In the genomic region with DNA sequence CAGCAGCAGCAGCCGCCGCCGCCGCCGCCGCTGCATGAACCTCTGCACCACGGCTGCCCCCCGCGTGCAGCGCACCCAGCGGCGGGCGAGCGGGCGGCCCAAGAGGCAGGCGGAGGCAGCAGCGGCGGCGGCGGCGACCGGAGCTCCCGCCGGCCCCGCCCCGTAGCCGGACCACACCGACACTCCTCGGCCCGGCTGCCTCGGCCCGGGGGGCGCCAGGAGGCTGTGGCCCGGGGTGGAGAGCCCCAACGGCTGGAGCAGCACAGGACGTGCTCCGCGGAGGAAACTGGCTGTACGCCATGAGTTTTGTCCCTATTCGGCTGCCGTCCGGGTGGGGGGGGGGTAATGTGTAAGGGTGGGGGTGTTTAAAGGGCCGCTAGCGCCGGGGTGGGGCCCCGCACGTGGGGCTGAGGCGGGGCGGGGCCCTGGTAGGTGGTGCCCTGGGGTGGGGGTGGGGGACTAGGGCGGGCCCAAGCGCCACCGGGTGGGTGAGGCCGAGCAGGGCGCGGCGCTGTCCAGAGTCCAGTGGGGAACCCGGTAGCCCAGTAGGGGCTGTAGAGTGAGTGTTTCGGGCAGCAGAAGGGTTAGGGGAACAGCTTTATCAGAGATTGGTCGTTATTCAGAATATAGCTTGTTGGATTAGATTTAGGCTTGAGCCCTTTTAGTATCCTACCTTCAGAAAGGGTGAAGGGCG, we compare ENCODE assay signal across 8 cellular contexts. TPM values are rescaled to one million over a fixed set of nuclear protein-coding genes. Genes with fewer than 3 reads are reported as not detected.
A peak's percentile ranks its signal among the peaks of the same experiment; 100 is the strongest.
DNase-seq lines count a peak whose midpoint lies in the region; ATAC-seq and TF ChIP-seq lines count a peak whose summit lies in the region.

TSS of gene FAM78B (minus strand) at position 301 of the 694 bp plus-strand sequence. CDS start 753 bp downstream, outside the sequence.

- POLR2A ChIA-PET in activated CD4-positive, alpha-beta T cell treated with anti-CD3 and anti-CD28 coated beads, Interleukin-2, amount 10 ng/mL, durations not matched to agents 7 days and 5 days (lab: Charles Lee) = no interaction called here

- peak within 1 kb of the TSS; percentile 53 to 82 (median 72) for H3K4me3 ChIP-seq in dorsolateral prefrontal cortex
- H3K4me3 ChIP-seq in liver (ENCODE audit: low read depth in 1 of 3, low read length in 3 of 3) = peak within 1 kb of the TSS; percentile 76 to 93 (median 93)

- H3K4me1 ChIP-seq in liver (ENCODE audit: control insufficient read depth in 4 of 4, insufficient read depth in 4 of 4, low read length in 3 of 4) = peaks cover 8 to 26% (median 17%) of the 10 kb centered on the region in 4 donors

- no peaks in the 10 kb centered on the region for H3K36me3 Mint-ChIP-seq in activated CD4-positive, alpha-beta T cell treated with anti-CD3 and anti-CD28 coated beads, Interleukin-2, amount 10 ng/mL, durations not matched to agents 7 days and 5 days (ENCODE audit: low read depth)

- WGBS in liver = 1% methylated on average over 60 of the region's 60 CpGs

- CTCF ChIA-PET in activated CD4-positive, alpha-beta T cell treated with anti-CD3 and anti-CD28 coated beads, Interleukin-2, amount 10 ng/mL, durations not matched to agents 7 days and 5 days (lab: Charles Lee) = interaction anchor here (1.2 kb wide), 1 partner anchor 10 kb away, joined by 3 read pairs; no protein-coding TSS in a partner anchor

- peaks cover 0 to 3% (median 0%) of the 10 kb centered on the region in 45 donors for H3K27me3 ChIP-seq in dorsolateral prefrontal cortex
- no peaks in the 10 kb centered on the region for H3K27me3 ChIP-seq in liver (ENCODE audit: control insufficient read depth in 4 of 4, insufficient read depth in 4 of 4, low read length in 3 of 4)

- no peak within 1 kb of the TSS for H3K27ac Mint-ChIP-seq in activated CD4-positive, alpha-beta T cell treated with anti-CD3 and anti-CD28 coated beads, Interleukin-2, amount 10 ng/mL, durations not matched to agents 7 days and 5 days

- intact Hi-C loops in dorsolateral prefrontal cortex (cut with DNase I) = loop anchor here (5.0 to 10.0 kb wide), 2 partner anchors 232 to 240 kb away; no protein-coding TSS in a partner anchor

- H3K27me3 Mint-ChIP-seq in activated CD4-positive, alpha-beta T cell treated with anti-CD3 and anti-CD28 coated beads, Interleukin-2, amount 10 ng/mL, durations not matched to agents 7 days and 5 days = peaks cover 58% of the 10 kb centered on the region

- peak within 1 kb of the TSS; percentile 68 for H3K4me3 Mint-ChIP-seq in activated CD4-positive, alpha-beta T cell treated with anti-CD3 and anti-CD28 coated beads, Interleukin-2, amount 10 ng/mL, durations not matched to agents 7 days and 5 days

- H3K27ac ChIP-seq in dorsolateral prefrontal cortex = peak within 1 kb of the TSS in 45 of 59 donors; percentile 15 to 82 (median 60)
- H3K27ac ChIP-seq in liver (ENCODE audit: low read depth in 1 of 2, low read length in 2 of 2) = no peak within 1 kb of the TSS

- DNase-seq in SKM-1 (lab: John Stamatoyannopoulos, UW; ENCODE audit: unreplicated experiment) (peak; percentile 18), SKM-1 treated with dmso at 0.1 percent for 144 hours (lab: John Stamatoyannopoulos, UW; ENCODE audit: unreplicated experiment) (no peak), NCI-H345 (lab: John Stamatoyannopoulos, UW) (peak; percentile 72), dorsolateral prefrontal cortex (peak; percentile 48 to 73 (median 60))
- peak; percentile 56 for DNase-seq in activated CD4-positive, alpha-beta T cell treated with anti-CD3 and anti-CD28 coated beads, Interleukin-2, amount 10 ng/mL, durations not matched to agents 7 days and 5 days
- DNase-seq in stimulated activated CD4-positive, alpha-beta T cell treated with anti-CD3 and anti-CD28 coated beads, Interleukin-4, amount 100 ng/mL, for 4 hours = peak; percentile 41 to 57

- H3K9me3 Mint-ChIP-seq in activated CD4-positive, alpha-beta T cell treated with anti-CD3 and anti-CD28 coated beads, Interleukin-2, amount 10 ng/mL, durations not matched to agents 7 days and 5 days = no peaks in the 10 kb centered on the region

- peak in 12 of 56 donors; percentile 4 to 38 (median 16) for TF ChIP-seq CTCF in dorsolateral prefrontal cortex (IDR thresholded peaks at IDR 0.05 in 54 of 56, conservative IDR thresholded peaks at IDR 0.05 in 2 of 56; ENCODE audit: low read depth in 1 of 56, partially characterized antibody in 56 of 56)
- no peak for TF ChIP-seq CTCF in liver (IDR thresholded peaks at IDR 0.05; ENCODE audit: low read depth, low read length, missing input control)

- peak within 1 kb of the TSS; percentile 1 to 81 for H3K9ac ChIP-seq in liver (ENCODE audit: low read depth in 1 of 2, low read length in 2 of 2)

- ATAC-seq in HG02938 (IDR thresholded peaks at IDR 0.05; ENCODE audit: unreplicated experiment) = peak; percentile 28

- no peak for TF ChIP-seq RAD21 in liver (IDR thresholded peaks at IDR 0.05)

- H3K36me3 ChIP-seq in liver (ENCODE audit: control insufficient read depth in 4 of 4, insufficient read depth in 3 of 4, low read depth in 1 of 4, low read length in 3 of 4) = no peaks in the 10 kb centered on the region

- H3K4me1 Mint-ChIP-seq in activated CD4-positive, alpha-beta T cell treated with anti-CD3 and anti-CD28 coated beads, Interleukin-2, amount 10 ng/mL, durations not matched to agents 7 days and 5 days = peaks cover 20% of the 10 kb centered on the region

- H3K9me3 ChIP-seq in liver (ENCODE audit: control insufficient read depth in 4 of 4, low read length in 3 of 4) = no peaks in the 10 kb centered on the region

TF ChIP-seq in liver, 16 proteins besides CTCF, POLR2A, EP300 and RAD21:
- TF ChIP-seq, protein P1, sequence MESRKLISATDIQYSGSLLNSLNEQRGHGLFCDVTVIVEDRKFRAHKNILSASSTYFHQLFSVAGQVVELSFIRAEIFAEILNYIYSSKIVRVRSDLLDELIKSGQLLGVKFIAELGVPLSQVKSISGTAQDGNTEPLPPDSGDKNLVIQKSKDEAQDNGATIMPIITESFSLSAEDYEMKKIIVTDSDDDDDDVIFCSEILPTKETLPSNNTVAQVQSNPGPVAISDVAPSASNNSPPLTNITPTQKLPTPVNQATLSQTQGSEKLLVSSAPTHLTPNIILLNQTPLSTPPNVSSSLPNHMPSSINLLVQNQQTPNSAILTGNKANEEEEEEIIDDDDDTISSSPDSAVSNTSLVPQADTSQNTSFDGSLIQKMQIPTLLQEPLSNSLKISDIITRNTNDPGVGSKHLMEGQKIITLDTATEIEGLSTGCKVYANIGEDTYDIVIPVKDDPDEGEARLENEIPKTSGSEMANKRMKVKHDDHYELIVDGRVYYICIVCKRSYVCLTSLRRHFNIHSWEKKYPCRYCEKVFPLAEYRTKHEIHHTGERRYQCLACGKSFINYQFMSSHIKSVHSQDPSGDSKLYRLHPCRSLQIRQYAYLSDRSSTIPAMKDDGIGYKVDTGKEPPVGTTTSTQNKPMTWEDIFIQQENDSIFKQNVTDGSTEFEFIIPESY (IDR thresholded peaks at IDR 0.05) = no peak
- TF ChIP-seq, protein P2, sequence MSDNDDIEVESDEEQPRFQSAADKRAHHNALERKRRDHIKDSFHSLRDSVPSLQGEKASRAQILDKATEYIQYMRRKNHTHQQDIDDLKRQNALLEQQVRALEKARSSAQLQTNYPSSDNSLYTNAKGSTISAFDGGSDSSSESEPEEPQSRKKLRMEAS (IDR thresholded peaks at IDR 0.05) = no peak
- TF ChIP-seq GABPA (IDR thresholded peaks at IDR 0.05 in 1 of 2, conservative IDR thresholded peaks at IDR 0.05 in 1 of 2) (no peak), FOXA2 (IDR thresholded peaks at IDR 0.05) (no peak), REST (IDR thresholded peaks at IDR 0.05) (peak; percentile 69), JUND (IDR thresholded peaks at IDR 0.05) (no peak), HNF4A (conservative IDR thresholded peaks at IDR 0.05) (peak; percentile 53 to 58), RXRA (IDR thresholded peaks at IDR 0.05) (no peak), FOXA1 (IDR thresholded peaks at IDR 0.05) (no peak)
TF ChIP-seq in liver: peak in this region for 2.

RNA-seq across cellular contexts. Expression of gene FAM78B, which starts in this region (rescaled TPM):
- total RNA-seq in activated CD4-positive, alpha-beta T cell treated with anti-CD3 and anti-CD28 coated beads, Interleukin-2, amount 10 ng/mL, durations not matched to agents 7 days and 5 days = under 1 TPM; 0.17 to 0.35 TPM
- total RNA-seq in dorsolateral prefrontal cortex (10 to 100 TPM in 118 of 120 experiments, 1 to 10 TPM in 2; 4.2 to 30.5 (median 19.3) TPM), liver (under 1 TPM; 0.14 to 0.92 TPM)
- polyA plus RNA-seq in liver = under 1 TPM; 0.17 to 0.81 TPM

Comparison
In these comparisons a context has a peak if more than half of its experiments do, and no peak if none do; other contexts are left out.
1. Peak in DNase-seq in activated CD4-positive, alpha-beta T cell treated with anti-CD3 and anti-CD28 coated beads, Interleukin-2, amount 10 ng/mL, durations not matched to agents 7 days and 5 days; RNA of the gene not detected or under 1 TPM.
2. H3K27ac ChIP-seq: peak in dorsolateral prefrontal cortex (45 of 59); none in liver (0 of 2).